ENCODE assay signal across 1 cellular context in genomic region chrX:103878466-103879151, GRCh38.
TF ChIP-seq lines count a peak whose summit lies in the region.

No MANE protein-coding gene starts in this region.

TF ChIP-seq in SK-N-SH, 30 proteins besides CTCF, POLR2A, EP300 and RAD21 (continued from another document):
- no peak for TF ChIP-seq REST (IDR thresholded peaks at IDR 0.05; ENCODE audit: low read depth, low read length)
- 0 out of 2 replicates have a peak, but pooled peaks have one; percentile 10 for TF ChIP-seq FOSL2 (IDR thresholded peaks at IDR 0.05; ENCODE audit: borderline replicate concordance, low read depth)
- TF ChIP-seq CHD2 (IDR thresholded peaks at IDR 0.05; ENCODE audit: low read length, partially characterized antibody) = no peak
- TF ChIP-seq MEF2A (IDR thresholded peaks at IDR 0.05; ENCODE audit: borderline replicate concordance, low read depth) = no peak
